ENCODE assay signal across 8 cellular contexts in the genomic region with DNA sequence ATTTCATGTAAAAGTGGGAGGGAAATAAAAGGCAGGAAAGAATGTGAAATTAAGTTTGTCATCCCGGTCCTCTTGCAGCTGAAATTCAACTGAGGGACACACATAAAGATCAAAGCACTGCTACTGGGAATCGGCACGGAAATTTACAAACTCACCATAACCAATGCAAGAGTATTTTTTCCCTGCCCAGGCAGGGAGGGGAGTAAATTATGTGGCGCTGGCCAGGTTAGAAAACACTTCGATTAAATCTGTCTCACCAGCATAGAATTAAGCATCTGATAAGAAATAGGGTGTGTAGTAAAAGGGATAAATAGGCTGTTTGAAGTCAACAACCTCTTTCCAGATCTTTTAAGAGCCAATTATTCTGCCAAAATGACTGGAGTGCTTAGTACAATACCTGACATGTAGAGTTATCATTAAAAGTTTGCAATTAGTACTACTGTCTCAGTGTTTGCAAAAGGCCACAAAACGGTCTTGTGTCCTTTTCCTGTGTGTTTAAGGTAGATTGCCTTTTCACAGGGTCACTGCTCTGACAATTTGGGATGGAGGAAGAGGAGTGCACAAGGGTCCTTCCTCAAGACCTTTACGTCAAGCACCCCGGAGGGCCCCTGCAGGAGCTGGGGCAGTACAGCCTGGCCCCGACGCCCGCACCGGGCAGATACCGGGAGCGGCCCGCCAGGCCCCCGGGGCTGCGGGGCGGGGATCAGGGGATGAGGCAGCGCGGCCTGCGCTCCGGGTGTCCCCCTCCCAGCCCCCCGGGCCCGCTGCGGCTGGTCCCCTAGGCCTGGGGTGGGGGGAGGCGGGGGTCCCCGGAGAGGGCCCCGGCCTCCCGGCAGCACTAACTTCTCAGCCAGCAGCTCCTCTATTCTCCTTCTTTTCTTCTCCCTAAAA. TPM values are rescaled to one million over a fixed set of nuclear protein-coding genes. Genes with fewer than 3 reads are reported as not detected.
DNase-seq lines count a peak whose midpoint lies in the region; ATAC-seq and TF ChIP-seq lines count a peak whose summit lies in the region.

No MANE protein-coding gene starts in this region.

- no peak overlapping the region for H2AK5ac ChIP-seq in trophoblast cell (ENCODE audit: low read length)

- H4K91ac ChIP-seq in trophoblast cell (ENCODE audit: low read depth, low read length): peak overlapping the region; percentile 78

- H3K4me1 ChIP-seq in trophoblast cell (ENCODE audit: control insufficient read depth in 1 of 2, insufficient read depth in 2 of 2, low read length in 2 of 2): peaks cover 6 to 12% of the 10 kb centered on the region in 2 experiments

- H3K79me1 ChIP-seq in trophoblast cell (ENCODE audit: low read length): peaks cover 7% of the 10 kb centered on the region

- H2BK12ac ChIP-seq in trophoblast cell (ENCODE audit: low read length): peak overlapping the region; percentile 18

- H3K79me2 ChIP-seq in trophoblast cell (ENCODE audit: control insufficient read depth, insufficient read depth, low read length, poor library complexity): peaks cover 5% of the 10 kb centered on the region

- H3K4me2 ChIP-seq in trophoblast cell (ENCODE audit: low read length): peak overlapping the region; percentile 99

- H3K18ac ChIP-seq in trophoblast cell (ENCODE audit: low read length): peak overlapping the region; percentile 73

- no peaks in the 10 kb centered on the region for H3K27me3 Mint-ChIP-seq in activated CD8-positive, alpha-beta memory T cell treated with anti-CD3 and anti-CD28 coated beads, Interleukin-2, amount 10 ng/mL, durations not matched to agents 7 days and 5 days

- peak overlapping the region; percentile 80 for H3K27ac Mint-ChIP-seq in activated CD8-positive, alpha-beta memory T cell treated with anti-CD3 and anti-CD28 coated beads, Interleukin-2, amount 10 ng/mL, durations not matched to agents 7 days and 5 days

- WGBS in trophoblast cell (ENCODE audit: extremely low coverage, insufficient coverage, insufficient read length): no CpG with 5 or more reads among the region's 29 CpGs

- DNase-seq in activated CD8-positive, alpha-beta memory T cell treated with anti-CD3 and anti-CD28 coated beads, Interleukin-2, amount 10 ng/mL, durations not matched to agents 7 days and 5 days: no peak
- DNase-seq in globus pallidus (ENCODE audit: low spot score): peak; percentile 35
- peak in 1 of 2 donors; percentile 34 for DNase-seq in trophoblast cell
- DNase-seq in effector CD4-positive, alpha-beta T cell: no peak
- no peak for DNase-seq in GM13977 (ENCODE audit: low spot score)

- peaks cover 27% of the 10 kb centered on the region for H3K36me3 Mint-ChIP-seq in activated CD8-positive, alpha-beta memory T cell treated with anti-CD3 and anti-CD28 coated beads, Interleukin-2, amount 10 ng/mL, durations not matched to agents 7 days and 5 days

- peak overlapping the region; percentile 89 for H3K14ac ChIP-seq in trophoblast cell (ENCODE audit: low read length)

- peak overlapping the region; percentile 45 for H2AFZ ChIP-seq in trophoblast cell (ENCODE audit: insufficient read depth, low read length, poor library complexity)

- H4K12ac ChIP-seq in trophoblast cell (ENCODE audit: low read depth, low read length): peak overlapping the region; percentile 77

- H3K4me1 Mint-ChIP-seq in activated CD8-positive, alpha-beta memory T cell treated with anti-CD3 and anti-CD28 coated beads, Interleukin-2, amount 10 ng/mL, durations not matched to agents 7 days and 5 days: peaks cover 61% of the 10 kb centered on the region

- ATAC-seq in GM18498 (IDR thresholded peaks at IDR 0.05; ENCODE audit: unreplicated experiment) (peak; percentile 23), HG03280 (IDR thresholded peaks at IDR 0.05; ENCODE audit: unreplicated experiment) (peak; percentile 25), GM21367 (IDR thresholded peaks at IDR 0.05; ENCODE audit: unreplicated experiment) (no peak)
- ATAC-seq in activated CD8-positive, alpha-beta memory T cell treated with anti-CD3 and anti-CD28 coated beads, Interleukin-2, amount 10 ng/mL, durations not matched to agents 7 days and 5 days: peak; percentile 24

- H2BK120ac ChIP-seq in trophoblast cell (ENCODE audit: insufficient read depth, low read length, poor library complexity): peak overlapping the region; percentile 52

- peak overlapping the region; percentile 38 for H3K4ac ChIP-seq in trophoblast cell (ENCODE audit: low read depth, low read length)

- H4K8ac ChIP-seq in trophoblast cell (ENCODE audit: low read depth, low read length): peak overlapping the region; percentile 86

- CTCF ChIA-PET in activated CD8-positive, alpha-beta memory T cell treated with anti-CD3 and anti-CD28 coated beads, Interleukin-2, amount 10 ng/mL, durations not matched to agents 7 days and 5 days (lab: Charles Lee): interaction anchor here (0.8 to 1.5 kb wide), 2 partner anchors 15 to 27 kb away, joined by 4 to 5 read pairs; a partner anchor contains a TSS

- no peak overlapping the region for H3K23ac ChIP-seq in trophoblast cell (ENCODE audit: low read length)

- H3K27me3 ChIP-seq in trophoblast cell (ENCODE audit: insufficient read depth, low read length): no peaks in the 10 kb centered on the region

- in situ Hi-C loops in GM13977 (cut with MboI; ENCODE audit: low pct_unique_long_range_greater_than_20kb, low sequenced_read_pairs, unreplicated experiment): no loop called here

- H3K4me3 Mint-ChIP-seq in activated CD8-positive, alpha-beta memory T cell treated with anti-CD3 and anti-CD28 coated beads, Interleukin-2, amount 10 ng/mL, durations not matched to agents 7 days and 5 days: peak overlapping the region; percentile 88

- no peaks in the 10 kb centered on the region for H3K9me3 Mint-ChIP-seq in activated CD8-positive, alpha-beta memory T cell treated with anti-CD3 and anti-CD28 coated beads, Interleukin-2, amount 10 ng/mL, durations not matched to agents 7 days and 5 days (ENCODE audit: low read depth)

- peak overlapping the region; percentile 70 for H3K27ac ChIP-seq in trophoblast cell (ENCODE audit: low read depth, low read length)

- no peaks in the 10 kb centered on the region for H3K9me3 ChIP-seq in trophoblast cell (ENCODE audit: insufficient read depth, low read depth, low read length)

- peak overlapping the region; percentile 90 for H3K4me3 ChIP-seq in trophoblast cell (ENCODE audit: low read depth, low read length)

- peaks cover 0 to 7% of the 10 kb centered on the region in 2 experiments for H3K36me3 ChIP-seq in trophoblast cell (ENCODE audit: control insufficient read depth in 1 of 2, insufficient read depth in 2 of 2, low read length in 2 of 2)

- TF ChIP-seq CTCF in GM13977 (IDR thresholded peaks at IDR 0.05; ENCODE audit: extremely low read depth, insufficient read depth, missing control alignments): no peak

- H3K9ac ChIP-seq in trophoblast cell (ENCODE audit: low read length): peak overlapping the region; percentile 94

- peak overlapping the region; percentile 60 for H2BK5ac ChIP-seq in trophoblast cell (ENCODE audit: low read depth, low read length, poor library complexity)

RNA-seq across cellular contexts. Expression of a gene that starts 0.7 kb away (rescaled TPM):
- total RNA-seq in activated CD8-positive, alpha-beta memory T cell treated with anti-CD3 and anti-CD28 coated beads, Interleukin-2, amount 10 ng/mL, durations not matched to agents 7 days and 5 days: 100 to 1,000 TPM; 104 to 133 TPM
- polyA plus RNA-seq in trophoblast cell (2013): 52.4 and 52.8 TPM in 2 replicates

RNA-seq across cellular contexts. Expression of a gene that starts 5.2 kb away (rescaled TPM):
- 100 to 1,000 TPM; 132 to 203 TPM for total RNA-seq in activated CD8-positive, alpha-beta memory T cell treated with anti-CD3 and anti-CD28 coated beads, Interleukin-2, amount 10 ng/mL, durations not matched to agents 7 days and 5 days
- 80.1 and 84.4 TPM in 2 replicates for polyA plus RNA-seq in trophoblast cell (2013)

RNA-seq across cellular contexts. Expression of a gene that starts 27.4 kb away (rescaled TPM):
- total RNA-seq in activated CD8-positive, alpha-beta memory T cell treated with anti-CD3 and anti-CD28 coated beads, Interleukin-2, amount 10 ng/mL, durations not matched to agents 7 days and 5 days: 10 to 100 TPM; 47.5 to 49.5 TPM
- polyA plus RNA-seq in trophoblast cell (2013): 37.6 and 38.3 TPM in 2 replicates

RNA-seq across cellular contexts. Expression of a gene that starts 42.9 kb away (rescaled TPM):
- not detected for total RNA-seq in activated CD8-positive, alpha-beta memory T cell treated with anti-CD3 and anti-CD28 coated beads, Interleukin-2, amount 10 ng/mL, durations not matched to agents 7 days and 5 days
- 0.01 TPM in 1 of 2 replicates, not detected in the other for polyA plus RNA-seq in trophoblast cell (2013)
